8 cellular contexts compared by ENCODE assay signal in genomic region chr12:47080725-47081502, GRCh38. TPM values are rescaled to one million over a fixed set of nuclear protein-coding genes. Genes with fewer than 3 reads are reported as not detected.
A peak's percentile ranks its signal among the peaks of the same experiment; 100 is the strongest.
DNase-seq lines count a peak whose midpoint lies in the region; ATAC-seq and TF ChIP-seq lines count a peak whose summit lies in the region.

No MANE protein-coding gene starts in this region.

- H3K27me3 Mint-ChIP-seq in activated T-helper 17 cell treated with anti-CD3 and anti-CD28 coated beads, Interleukin-2, amount 50 U/mL, for 72 hours, result no peaks in the 10 kb centered on the region

- H3K4me2 ChIP-seq in OCI-LY1 (ENCODE audit: low read length), result peak overlapping the region; percentile 95

- H3K4me3 Mint-ChIP-seq in activated T-helper 17 cell treated with anti-CD3 and anti-CD28 coated beads, Interleukin-2, amount 50 U/mL, for 72 hours, result peak overlapping the region; percentile 94

- no peak overlapping the region for H2AFZ ChIP-seq in OCI-LY1 (ENCODE audit: low read length)

- DNase-seq in GM10248 (ENCODE audit: extremely low spot score) (peak; percentile 22), fibroblast of villous mesenchyme (ENCODE audit: low read depth) (peak; percentile 79), omental fat pad (ENCODE audit: low spot score) (peak; percentile 70), ureter (ENCODE audit: low spot score) (peak; percentile 69), NCI-H2171 (lab: John Stamatoyannopoulos, UW) (no peak)

- no peaks in the 10 kb centered on the region for H3K79me2 ChIP-seq in OCI-LY1 (ENCODE audit: insufficient read depth, low read length)

- peaks cover 87% of the 10 kb centered on the region for H3K4me1 ChIP-seq in OCI-LY1 (ENCODE audit: insufficient read depth, low read length, severe bottlenecking)

- no peaks in the 10 kb centered on the region for H3K9me3 ChIP-seq in OCI-LY1 (ENCODE audit: low read length)

- POLR2A ChIA-PET in GM10248 (lab: Yijun Ruan, JAX), result no interaction called here

- peaks cover 54% of the 10 kb centered on the region for H3K4me1 Mint-ChIP-seq in activated T-helper 17 cell treated with anti-CD3 and anti-CD28 coated beads, Interleukin-2, amount 50 U/mL, for 72 hours

- no peaks in the 10 kb centered on the region for H3K9me3 Mint-ChIP-seq in activated T-helper 17 cell treated with anti-CD3 and anti-CD28 coated beads, Interleukin-2, amount 50 U/mL, for 72 hours

- peak; percentile 52 for ATAC-seq in activated T-helper 17 cell treated with anti-CD3 and anti-CD28 coated beads, Interleukin-2, amount 50 U/mL, for 72 hours (replicated peaks)
- ATAC-seq in omental fat pad (ENCODE audit: low FRiP score), result peak; percentile 39
- ATAC-seq in GM21390 (IDR thresholded peaks at IDR 0.05; ENCODE audit: unreplicated experiment), result no peak

- peak overlapping the region; percentile 78 for H3K27ac ChIP-seq in OCI-LY1 (ENCODE audit: low read depth, low read length, poor library complexity, severe bottlenecking)

- peaks cover 9% of the 10 kb centered on the region for H3F3A ChIP-seq in OCI-LY1 (ENCODE audit: insufficient read depth, low read length)

- H3K36me3 ChIP-seq in OCI-LY1 (ENCODE audit: insufficient read depth, low read length), result 0 out of 2 replicates have a peak, but pooled peaks cover 6% of the 10 kb centered on the region

- H4K20me1 ChIP-seq in OCI-LY1 (ENCODE audit: insufficient read depth, low read length), result no peaks in the 10 kb centered on the region

- peak overlapping the region; percentile 82 for H3K4me3 ChIP-seq in OCI-LY1 (ENCODE audit: low read depth, low read length, poor library complexity, severe bottlenecking)
- H3K4me3 ChIP-seq in fibroblast of villous mesenchyme (ENCODE audit: low read depth, low read length), result peak overlapping the region; percentile 81

- TF ChIP-seq CTCF in GM10248 (IDR thresholded peaks at IDR 0.05; ENCODE audit: control extremely low read depth, extremely low read depth, low read depth, missing control alignments), result no peak
- no peak for TF ChIP-seq CTCF in OCI-LY1 (IDR thresholded peaks at IDR 0.05; ENCODE audit: low read length)
- TF ChIP-seq CTCF in fibroblast of villous mesenchyme (IDR thresholded peaks at IDR 0.05; ENCODE audit: insufficient read depth, low read depth, low read length), result no peak
- TF ChIP-seq CTCF in omental fat pad (IDR thresholded peaks at IDR 0.05), result no peak

- H3K9me2 ChIP-seq in OCI-LY1 (ENCODE audit: low read depth, low read length), result no peaks in the 10 kb centered on the region

- H3K36me3 Mint-ChIP-seq in activated T-helper 17 cell treated with anti-CD3 and anti-CD28 coated beads, Interleukin-2, amount 50 U/mL, for 72 hours (ENCODE audit: low read depth), result peaks cover 40% of the 10 kb centered on the region

- peak overlapping the region; percentile 75 for H3K9ac ChIP-seq in OCI-LY1 (ENCODE audit: low read length)

- H3K27ac Mint-ChIP-seq in activated T-helper 17 cell treated with anti-CD3 and anti-CD28 coated beads, Interleukin-2, amount 50 U/mL, for 72 hours, result peak overlapping the region; percentile 91

- no peaks in the 10 kb centered on the region for H3K27me3 ChIP-seq in OCI-LY1 (ENCODE audit: insufficient read depth, low read length)

- CTCF ChIA-PET in GM10248 (lab: Yijun Ruan, JAX), result interaction anchor here (1.5 to 2.1 kb wide), 2 partner anchors 10 to 35 kb away, joined by 4 to 10 read pairs; no protein-coding TSS in a partner anchor

RNA-seq across cellular contexts. Expression of gene AMIGO2, which starts 1.2 kb away (rescaled TPM):
- 10 to 100 TPM in 1 of 2 donors, 1 to 10 TPM in 1; 4.9 to 11.7 TPM for total RNA-seq in activated T-helper 17 cell treated with anti-CD3 and anti-CD28 coated beads, Interleukin-2, amount 50 U/mL, for 72 hours
- 62.2 and 101 TPM in 2 replicates for total RNA-seq in fibroblast of villous mesenchyme
- 10 to 100 TPM in 2 of 4 donors, 1 to 10 TPM in 2; 5.8 to 17.8 (median 13.4) TPM for total RNA-seq in omental fat pad
- total RNA-seq in ureter, result 61.7 TPM

RNA-seq across cellular contexts. Expression of gene PCED1B, which starts 1.5 kb away (rescaled TPM):
- total RNA-seq in activated T-helper 17 cell treated with anti-CD3 and anti-CD28 coated beads, Interleukin-2, amount 50 U/mL, for 72 hours, result 100 to 1,000 TPM in 1 of 2 donors, 10 to 100 TPM in 1; 31.0 to 107 TPM
- total RNA-seq in fibroblast of villous mesenchyme, result 1.7 and 3.2 TPM in 2 replicates
- total RNA-seq in omental fat pad, result 1 to 10 TPM; 1.9 to 5.7 (median 3.8) TPM
- total RNA-seq in ureter, result 22.1 TPM
